ENCODE assay signal across 15 cellular contexts in genomic region chr5:108260858-108261170, GRCh38.
DNase-seq lines count a peak whose midpoint lies in the region; ATAC-seq and TF ChIP-seq lines count a peak whose summit lies in the region.
"Had no signal": no experiment of that assay in that cellular context is flagged by ENCODE, and none has a peak within 500 bp of the region (broad histone marks: within the 10 kb centered on the region; RNA-seq: fewer than 3 reads in every experiment).

No MANE protein-coding gene starts in this region.

- peak overlapping the region; percentile 91 for H3K4me2 ChIP-seq in GM23248 (ENCODE audit: unreplicated experiment)
- peak overlapping the region; percentile 50; the same call in 1 of the 2 replicates for H3K4me2 ChIP-seq in PC-3 (ENCODE audit: low read length)
- peak overlapping the region; percentile 74 for H3K4me2 ChIP-seq in osteoblast (ENCODE audit: insufficient read depth, low read length)

- DNase-seq in GM23248, result no peak
- no peak for DNase-seq in PC-3
- no peak for DNase-seq in endothelial cell (ENCODE audit: low spot score)
- DNase-seq in osteoblast (ENCODE audit: insufficient read length, low spot score, missing footprints), result no peak
- DNase-seq in UCSD-AML1 (lab: John Stamatoyannopoulos, UW; ENCODE audit: unreplicated experiment), result no peak
- no peak for DNase-seq in left lung
- DNase-seq in NAMALWA (ENCODE audit: low spot score), result no peak
- DNase-seq: activated gamma-delta T cell, cerebellar nuclear complex, upper lobe of right lung had no signal

- H3F3A ChIP-seq in GM23248 (ENCODE audit: insufficient read depth), result peaks cover 14% of the 10 kb centered on the region; the same call in 1 of the 2 replicates
- H3F3A ChIP-seq in PC-3 (ENCODE audit: low read length, unreplicated experiment), result no peaks in the 10 kb centered on the region

- H3K4me1 ChIP-seq in GM23248 (ENCODE audit: insufficient read depth) (peaks cover 28% of the 10 kb centered on the region), PC-3 (ENCODE audit: insufficient read depth, low read length) (no peaks in the 10 kb centered on the region), osteoblast (ENCODE audit: insufficient read depth, low read length) (peaks cover 14% of the 10 kb centered on the region), left lung (peaks cover 0 to 17% of the 10 kb centered on the region in 2 donors)

- H3K27me3 Mint-ChIP-seq in endothelial cell (ENCODE audit: unreplicated experiment), result peaks cover 1% of the 10 kb centered on the region
- H3K27me3 Mint-ChIP-seq: activated CD4-positive, alpha-beta T cell treated with anti-CD3 and anti-CD28 coated beads, Interleukin-2, amount 10 ng/mL, durations not matched to agents 24 days and 14 days; naive thymus-derived CD4-positive, alpha-beta T cell had no signal

- H3K79me2 ChIP-seq in GM23248 (ENCODE audit: insufficient read depth) (no peaks in the 10 kb centered on the region), PC-3 (ENCODE audit: low read length) (no peaks in the 10 kb centered on the region), osteoblast (ENCODE audit: insufficient read depth, low read length) (no peaks in the 10 kb centered on the region)

- no peaks in the 10 kb centered on the region for H4K20me1 ChIP-seq in GM23248 (ENCODE audit: insufficient read depth)
- H4K20me1 ChIP-seq in PC-3 (ENCODE audit: low read length), result no peaks in the 10 kb centered on the region
- H4K20me1 ChIP-seq in osteoblast (ENCODE audit: insufficient read depth, low read length), result no peaks in the 10 kb centered on the region

- H3K4me3 ChIP-seq in GM23248, result peak overlapping the region; percentile 65; the same call in 1 of the 2 replicates
- H3K4me3 ChIP-seq in PC-3 (ENCODE audit: low read length), result no peak overlapping the region
- H3K4me3 ChIP-seq in osteoblast (ENCODE audit: insufficient read depth, low read length), result peak overlapping the region; percentile 43
- no peak overlapping the region for H3K4me3 ChIP-seq in left lung
- H3K4me3 ChIP-seq: lung had no signal

- no peaks in the 10 kb centered on the region for H3K36me3 Mint-ChIP-seq in endothelial cell (ENCODE audit: low read depth, unreplicated experiment)
- H3K36me3 Mint-ChIP-seq: naive thymus-derived CD4-positive, alpha-beta T cell had no signal

- ATAC-seq in PC-3 (peak; percentile 17; the same call in 1 of the 2 replicates), left lung (no peak), HG03039 (IDR thresholded peaks at IDR 0.05; ENCODE audit: unreplicated experiment) (no peak)

- in situ Hi-C loops in GM23248 (cut with MboI), result loop anchor here (10.0 kb wide), 1 partner anchor 84 kb away; no protein-coding TSS in a partner anchor

- H2AFZ ChIP-seq in GM23248, result peak overlapping the region; percentile 79
- no peak overlapping the region for H2AFZ ChIP-seq in PC-3 (ENCODE audit: low read length)
- H2AFZ ChIP-seq in osteoblast (ENCODE audit: low read length), result no peak overlapping the region

- CTCF ChIA-PET in PC-3 (lab: Charles Lee), result interaction anchor here (0.7 to 1.3 kb wide), 2 partner anchors 65 to 85 kb away, joined by 3 to 31 read pairs; no protein-coding TSS in a partner anchor

- no peaks in the 10 kb centered on the region for H3K9me3 Mint-ChIP-seq in endothelial cell (ENCODE audit: unreplicated experiment)
- H3K9me3 Mint-ChIP-seq: activated CD4-positive, alpha-beta T cell treated with anti-CD3 and anti-CD28 coated beads, Interleukin-2, amount 10 ng/mL, durations not matched to agents 24 days and 14 days; H9; naive thymus-derived CD4-positive, alpha-beta T cell had no signal

- intact Hi-C loops in PC-3 (cut with micrococcal nuclease), result loop anchor here (1.0 to 2.0 kb wide), 4 partner anchors 36 to 112 kb away; no protein-coding TSS in a partner anchor
- intact Hi-C loops in left lung (cut with DNase I), result loop anchor here in 1 of 2 donors (10.0 kb wide), 1 partner anchor 74 kb away; no protein-coding TSS in a partner anchor

- WGBS in GM23248 (ENCODE audit: low coverage in 1 of 2, low lambda C conversion rate in 2 of 2, missing lambda C conversion rate in 2 of 2), 2 experiments, result 0% methylated on average over 2 of the region's 2 CpGs

- H3K9me2 ChIP-seq in GM23248 (ENCODE audit: insufficient read depth), result no peaks in the 10 kb centered on the region
- H3K9me2 ChIP-seq in PC-3 (replicated peaks; ENCODE audit: low read length), result no peaks in the 10 kb centered on the region

- no TSS peak for BruUV-seq in PC-3 (replicated peaks; lab: Mats Ljungman, UMichigan)

- TF ChIP-seq CTCF in PC-3 (conservative IDR thresholded peaks at IDR 0.05; ENCODE audit: low read depth, low read length) (no peak; the same call in 1 of the 2 replicates), endothelial cell (IDR thresholded peaks at IDR 0.05; ENCODE audit: unreplicated experiment) (peak; percentile 3), osteoblast (IDR thresholded peaks at IDR 0.05; ENCODE audit: extremely low read depth, low read depth, low read length) (no peak), left lung (IDR thresholded peaks at IDR 0.05) (peak in 1 of 2 donors; percentile 7)

- H3K36me3 ChIP-seq in GM23248 (ENCODE audit: low read depth), result no peaks in the 10 kb centered on the region
- no peaks in the 10 kb centered on the region for H3K36me3 ChIP-seq in PC-3 (ENCODE audit: low read depth, low read length)
- no peaks in the 10 kb centered on the region for H3K36me3 ChIP-seq in osteoblast (ENCODE audit: insufficient read depth, low read length)
- H3K36me3 ChIP-seq in left lung, result no peaks in the 10 kb centered on the region
- H3K36me3 ChIP-seq: upper lobe of right lung had no signal

- no peak overlapping the region for H3K4me3 Mint-ChIP-seq in endothelial cell (ENCODE audit: unreplicated experiment)
- H3K4me3 Mint-ChIP-seq: activated CD4-positive, alpha-beta T cell treated with anti-CD3 and anti-CD28 coated beads, Interleukin-2, amount 10 ng/mL, durations not matched to agents 24 days and 14 days; H9 had no signal

- H3K9me3 ChIP-seq in GM23248 (ENCODE audit: low read depth) (no peaks in the 10 kb centered on the region), PC-3 (ENCODE audit: low read length) (no peaks in the 10 kb centered on the region), osteoblast (ENCODE audit: low read depth, low read length) (no peaks in the 10 kb centered on the region), left lung (no peaks in the 10 kb centered on the region)
- H3K9me3 ChIP-seq: upper lobe of right lung had no signal

- H3K27ac Mint-ChIP-seq in endothelial cell (ENCODE audit: unreplicated experiment), result no peak overlapping the region
- H3K27ac Mint-ChIP-seq: activated CD4-positive, alpha-beta T cell treated with anti-CD3 and anti-CD28 coated beads, Interleukin-2, amount 10 ng/mL, durations not matched to agents 24 days and 14 days had no signal

- H3K27me3 ChIP-seq in GM23248 (replicated peaks; ENCODE audit: insufficient read depth) (no peaks in the 10 kb centered on the region), PC-3 (ENCODE audit: low read length) (no peaks in the 10 kb centered on the region), osteoblast (ENCODE audit: insufficient read depth, low read length) (no peaks in the 10 kb centered on the region), left lung (no peaks in the 10 kb centered on the region)
- H3K27me3 ChIP-seq: upper lobe of right lung had no signal

- H3K9ac ChIP-seq in GM23248 (no peak overlapping the region), PC-3 (ENCODE audit: low read length) (no peak overlapping the region)

- H3K27ac ChIP-seq in GM23248, result no peak overlapping the region
- no peak overlapping the region for H3K27ac ChIP-seq in PC-3 (ENCODE audit: low read length)
- no peak overlapping the region for H3K27ac ChIP-seq in osteoblast (ENCODE audit: low read depth, low read length)
- no peak overlapping the region for H3K27ac ChIP-seq in left lung
- H3K27ac ChIP-seq: upper lobe of right lung had no signal

- H3K4me1 Mint-ChIP-seq in endothelial cell (ENCODE audit: unreplicated experiment), result peaks cover 25% of the 10 kb centered on the region

- POLR2A ChIA-PET in PC-3 (lab: Charles Lee; ENCODE audit: unreplicated experiment), result no interaction called here

Comparison
In these comparisons a context has a peak if more than half of its experiments do, and no peak if none do; other contexts are left out.
1. H3K4me3 ChIP-seq: peak in GM23248 (single experiment) and osteoblast (single experiment); none in PC-3 (single experiment) and left lung (0 of 2).
2. Peak in every context shown above with its lines, with median percentiles within 50 percentile points of each other: H3K4me2 ChIP-seq.